Comparison of ENCODE assay signal across 23 cellular contexts in the genomic region with DNA sequence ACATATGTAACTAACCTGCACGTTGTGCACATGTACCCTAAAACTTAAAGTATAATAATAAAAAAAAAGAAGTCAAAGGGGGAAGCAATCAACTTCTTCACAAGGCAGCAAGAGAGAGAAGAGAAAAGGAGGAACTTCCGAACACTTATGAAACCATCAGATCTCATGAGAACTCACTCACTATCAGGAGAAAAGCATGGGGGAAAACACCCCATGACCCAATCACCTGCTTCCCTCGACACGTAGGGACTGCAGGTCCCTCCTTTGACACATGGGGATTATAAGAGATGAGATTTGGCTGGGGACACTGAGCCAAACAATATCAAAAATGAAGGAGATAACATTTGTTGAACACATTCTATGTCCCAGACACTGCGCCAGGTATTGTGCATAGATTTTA.
"Had no signal": no experiment of that assay in that cellular context is flagged by ENCODE, and none has a peak within 500 bp of the region (broad histone marks: within the 10 kb centered on the region; RNA-seq: fewer than 3 reads in every experiment).

No MANE protein-coding gene starts in this region.

- H3K36me3 ChIP-seq: cardiac muscle cell, heart right ventricle, neural progenitor cell, vagina had no signal

- H3K27me3 Mint-ChIP-seq: activated naive CD4-positive, alpha-beta T cell treated with anti-CD3 and anti-CD28 coated beads, Interleukin-2, amount 10 ng/mL, durations not matched to agents 7 days and 5 days had no signal

- H3K9me3 ChIP-seq: body of pancreas, mucosa of descending colon, testis, vagina had no signal

- DNase-seq: activated CD4-positive, alpha-beta T cell treated with anti-CD3 and anti-CD28 coated beads for 4 hours; activated CD4-positive, alpha-beta T cell treated with anti-CD3 and anti-CD28 coated beads, Interleukin-2, amount 50 U/mL, for 48 hours; activated CD4-positive, CD25-positive, alpha-beta regulatory T cell; activated effector memory CD4-positive, alpha-beta T cell treated with Interleukin-2 at 50 U/mL for 16 hours; activated naive CD4-positive, alpha-beta T cell treated with anti-CD3 and anti-CD28 coated beads, Interleukin-2, amount 10 ng/mL, durations not matched to agents 7 days and 5 days; activated T-cell treated with anti-CD3 and anti-CD28 coated beads, Interleukin-2, amount 50 U/mL, for 72 hours; body of pancreas; foreskin fibroblast; heart right ventricle; left colon; mesendoderm; small intestine; stimulated activated CD4-positive, alpha-beta T cell treated with anti-CD3 and anti-CD28 coated beads, Interleukin-2, amount 100 ng/mL, for 24 hours; T1000; testis; trophoblast cell had no signal

- H3K4me1 ChIP-seq: body of pancreas, neural progenitor cell, testis, vagina had no signal

- H3K27me3 ChIP-seq: body of pancreas, neural progenitor cell, testis, vagina had no signal

- H3K4me3 Mint-ChIP-seq: activated naive CD4-positive, alpha-beta T cell treated with anti-CD3 and anti-CD28 coated beads, Interleukin-2, amount 10 ng/mL, durations not matched to agents 7 days and 5 days; activated T-cell treated with anti-CD3 and anti-CD28 coated beads, Interleukin-2, amount 50 U/mL, for 72 hours; naive thymus-derived CD8-positive, alpha-beta T cell; neural progenitor cell; stimulated activated effector memory CD8-positive, alpha-beta T cell treated with anti-CD3 and anti-CD28 coated beads, Interleukin-12 subunit alpha, Interleukin-12 subunit beta, amount 100 ng/mL, for 72 hours had no signal

- H3K4me1 Mint-ChIP-seq: activated naive CD4-positive, alpha-beta T cell treated with anti-CD3 and anti-CD28 coated beads, Interleukin-2, amount 10 ng/mL, durations not matched to agents 7 days and 5 days; stimulated activated effector memory CD8-positive, alpha-beta T cell treated with anti-CD3 and anti-CD28 coated beads, Interleukin-12 subunit alpha, Interleukin-12 subunit beta, amount 100 ng/mL, for 72 hours had no signal

- H3K9me3 Mint-ChIP-seq: activated naive CD4-positive, alpha-beta T cell treated with anti-CD3 and anti-CD28 coated beads, Interleukin-2, amount 10 ng/mL, durations not matched to agents 7 days and 5 days; naive thymus-derived CD8-positive, alpha-beta T cell; stimulated activated effector memory CD8-positive, alpha-beta T cell treated with anti-CD3 and anti-CD28 coated beads, Interleukin-12 subunit alpha, Interleukin-12 subunit beta, amount 100 ng/mL, for 72 hours had no signal

- ATAC-seq: activated T-cell treated with anti-CD3 and anti-CD28 coated beads, Interleukin-2, amount 50 U/mL, for 72 hours; body of pancreas; heart right ventricle; left colon; mucosa of descending colon; naive thymus-derived CD8-positive, alpha-beta T cell; sciatic nerve; stimulated activated effector memory CD8-positive, alpha-beta T cell treated with anti-CD3 and anti-CD28 coated beads, Interleukin-12 subunit alpha, Interleukin-12 subunit beta, amount 100 ng/mL, for 72 hours had no signal

- H3K4me3 ChIP-seq: body of pancreas, cardiac muscle cell, heart right ventricle, mucosa of descending colon, neural progenitor cell, testis, vagina had no signal

- H3K27ac ChIP-seq: body of pancreas, cardiac muscle cell, heart right ventricle, neural progenitor cell, testis, vagina had no signal

- H3K36me3 Mint-ChIP-seq: activated naive CD4-positive, alpha-beta T cell treated with anti-CD3 and anti-CD28 coated beads, Interleukin-2, amount 10 ng/mL, durations not matched to agents 7 days and 5 days; naive thymus-derived CD8-positive, alpha-beta T cell; neural progenitor cell; stimulated activated effector memory CD8-positive, alpha-beta T cell treated with anti-CD3 and anti-CD28 coated beads, Interleukin-12 subunit alpha, Interleukin-12 subunit beta, amount 100 ng/mL, for 72 hours had no signal

- H3K27ac Mint-ChIP-seq: activated naive CD4-positive, alpha-beta T cell treated with anti-CD3 and anti-CD28 coated beads, Interleukin-2, amount 10 ng/mL, durations not matched to agents 7 days and 5 days; activated T-cell treated with anti-CD3 and anti-CD28 coated beads, Interleukin-2, amount 50 U/mL, for 72 hours; naive thymus-derived CD8-positive, alpha-beta T cell; neural progenitor cell; stimulated activated effector memory CD8-positive, alpha-beta T cell treated with anti-CD3 and anti-CD28 coated beads, Interleukin-12 subunit alpha, Interleukin-12 subunit beta, amount 100 ng/mL, for 72 hours had no signal
